ENCODE assay signal across 16 cellular contexts in the genomic region with DNA sequence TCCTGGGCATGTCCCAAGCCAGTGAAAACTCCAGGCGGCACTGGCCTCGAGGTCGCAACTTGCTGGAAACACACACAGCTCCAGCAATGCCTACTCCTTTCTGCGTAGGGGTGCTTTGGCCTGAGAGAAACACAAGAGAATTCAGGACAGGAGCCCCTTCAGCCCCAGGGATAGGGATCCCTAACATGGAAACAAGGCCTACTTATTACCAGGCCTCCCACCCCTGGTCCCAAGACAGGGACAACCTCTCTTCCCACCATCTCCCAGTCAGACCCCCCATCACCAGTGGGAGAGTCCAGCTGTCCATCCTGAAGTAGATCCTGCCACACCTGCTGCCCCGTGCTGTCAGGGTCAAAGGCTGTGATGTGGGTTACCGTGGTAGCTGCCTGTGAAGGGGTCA. TPM values are rescaled to one million over a fixed set of nuclear protein-coding genes. Genes with fewer than 3 reads are reported as not detected.
"Had no signal": no experiment of that assay in that cellular context is flagged by ENCODE, and none has a peak within 500 bp of the region (broad histone marks: within the 10 kb centered on the region; RNA-seq: fewer than 3 reads in every experiment).

No MANE protein-coding gene starts in this region.

- H3K9me3 Mint-ChIP-seq: activated naive CD4-positive, alpha-beta T cell treated with anti-CD3 and anti-CD28 coated beads, Interleukin-2, amount 50 U/mL, for 24 hours; endodermal cell; natural killer cell; stimulated activated memory B cell treated with anti-CD40 and anti-IgM and Interleukin-4, amounts not matched to agents 10 μg/mL and 1 μg/mL and 100 μg/mL, for 72 hours had no signal

- DNase-seq: activated CD4-positive, alpha-beta T cell treated with anti-CD3 and anti-CD28 coated beads, Interleukin-2, amount 50 U/mL, for 48 hours; activated T-cell treated with anti-CD3 and anti-CD28 coated beads, Interleukin-2, amount 50 U/mL, for 1 hour; adrenal gland; dorsolateral prefrontal cortex; endodermal cell; gastrocnemius medialis; heart right ventricle; mesendoderm; natural killer cell; retina had no signal

- H3K27me3 Mint-ChIP-seq: activated naive CD4-positive, alpha-beta T cell treated with anti-CD3 and anti-CD28 coated beads, Interleukin-2, amount 50 U/mL, for 24 hours; stimulated activated memory B cell treated with anti-CD40 and anti-IgM and Interleukin-4, amounts not matched to agents 10 μg/mL and 1 μg/mL and 100 μg/mL, for 72 hours had no signal

- H3K4me3 Mint-ChIP-seq: activated naive CD4-positive, alpha-beta T cell treated with anti-CD3 and anti-CD28 coated beads, Interleukin-2, amount 50 U/mL, for 24 hours; endodermal cell; natural killer cell; stimulated activated memory B cell treated with anti-CD40 and anti-IgM and Interleukin-4, amounts not matched to agents 10 μg/mL and 1 μg/mL and 100 μg/mL, for 72 hours had no signal

- ATAC-seq: gastrocnemius medialis; heart right ventricle; natural killer cell; stimulated activated memory B cell treated with anti-CD40 and anti-IgM and Interleukin-4, amounts not matched to agents 10 μg/mL and 1 μg/mL and 100 μg/mL, for 72 hours had no signal

- H3K4me1 Mint-ChIP-seq: endodermal cell had no signal

- H3K27ac Mint-ChIP-seq: activated naive CD4-positive, alpha-beta T cell treated with anti-CD3 and anti-CD28 coated beads, Interleukin-2, amount 50 U/mL, for 24 hours; endodermal cell; natural killer cell had no signal

RNA-seq across cellular contexts. Expression of a gene that starts 13.8 kb away (rescaled TPM):
- total RNA-seq: cardiac septum; epithelial cell of proximal tubule; gastrocnemius medialis; natural killer cell; T-helper 1 cell treated with Interleukin-12 subunit alpha and Interleukin-12 subunit beta and Interleukin-4 antibody, amounts not matched to agents 30 ng/mL and 1 ng/mL, for 36 hours; ureter had no signal
